Comparison of ENCODE assay signal across 28 cellular contexts in the genomic region with DNA sequence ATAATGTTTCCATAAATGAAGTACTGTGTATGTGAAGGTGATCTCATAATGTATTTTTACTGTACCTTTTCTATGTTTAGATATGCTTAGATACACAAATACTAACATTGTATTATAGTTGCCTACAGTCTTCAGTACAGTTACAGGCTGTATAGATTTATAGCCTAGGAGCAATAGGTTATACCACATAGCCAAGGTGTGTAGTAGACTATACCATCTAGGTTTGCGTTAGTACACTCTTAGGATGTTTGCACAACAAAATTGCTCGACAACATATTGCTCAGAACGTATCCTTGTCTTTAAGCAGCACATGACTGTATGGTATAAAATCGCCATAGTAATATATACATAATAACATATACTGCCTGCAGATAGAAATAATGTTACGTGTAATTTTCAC.
"Had no signal": no experiment of that assay in that cellular context is flagged by ENCODE, and none has a peak within 500 bp of the region (broad histone marks: within the 10 kb centered on the region; RNA-seq: fewer than 3 reads in every experiment).

No MANE protein-coding gene starts in this region.

- ATAC-seq: activated naive CD8-positive, alpha-beta T cell treated with anti-CD3 and anti-CD28 coated beads, Interleukin-2, amount 50 U/mL, for 24 hours; pancreas; stimulated activated naive B cell treated with anti-CD40 and anti-IgM and Interleukin-4, amounts not matched to agents 10 μg/mL and 1 μg/mL and 100 μg/mL, for 72 hours had no signal

- H3K27ac ChIP-seq: breast epithelium, epithelial cell of prostate, esophagus squamous epithelium, left ventricle myocardium inferior, pancreas, prostate gland, suprapubic skin, tibial artery, VCaP had no signal

- H3K36me3 ChIP-seq: breast epithelium, left ventricle myocardium inferior, prostate gland had no signal

- H3K4me3 Mint-ChIP-seq: activated naive CD4-positive, alpha-beta T cell treated with anti-CD3 and anti-CD28 coated beads, Interleukin-2, amount 10 ng/mL, durations not matched to agents 7 days and 5 days; activated naive CD8-positive, alpha-beta T cell treated with anti-CD3 and anti-CD28 coated beads, Interleukin-2, amount 50 U/mL, for 24 hours; activated T-helper 1 cell treated with anti-CD3 and anti-CD28 coated beads, Interleukin-12 subunit alpha, Interleukin-12 subunit beta, Interleukin-2, Interleukin-4 antibody, amounts not matched to agents 30 ng/mL and 10 ng/mL and 1 ng/mL, durations not matched to agents 14 hours and 24 hours and 36 hours; nephron progenitor cell; stimulated activated naive B cell treated with anti-CD40 and anti-IgM and Interleukin-4, amounts not matched to agents 10 μg/mL and 1 μg/mL and 100 μg/mL, for 72 hours had no signal

- H3K4me1 Mint-ChIP-seq: nephron progenitor cell had no signal

- H3K9me3 Mint-ChIP-seq: activated naive CD4-positive, alpha-beta T cell treated with anti-CD3 and anti-CD28 coated beads, Interleukin-2, amount 10 ng/mL, durations not matched to agents 7 days and 5 days; activated naive CD8-positive, alpha-beta T cell treated with anti-CD3 and anti-CD28 coated beads, Interleukin-2, amount 50 U/mL, for 24 hours; activated T-helper 1 cell treated with anti-CD3 and anti-CD28 coated beads, Interleukin-12 subunit alpha, Interleukin-12 subunit beta, Interleukin-2, Interleukin-4 antibody, amounts not matched to agents 30 ng/mL and 10 ng/mL and 1 ng/mL, durations not matched to agents 14 hours and 24 hours and 36 hours; nephron progenitor cell; stimulated activated naive B cell treated with anti-CD40 and anti-IgM and Interleukin-4, amounts not matched to agents 10 μg/mL and 1 μg/mL and 100 μg/mL, for 72 hours had no signal

- FAIRE-seq: colon, pancreas, TTC549 had no signal

- H3K4me3 ChIP-seq: breast epithelium, esophagus squamous epithelium, left ventricle myocardium inferior, lung, pancreas, prostate gland, suprapubic skin, tibial artery had no signal

- DNase-seq: activated CD4-positive, alpha-beta T cell treated with anti-CD3 and anti-CD28 coated beads for 4 hours; activated CD4-positive, alpha-beta T cell treated with anti-CD3 and anti-CD28 coated beads, Interleukin-2, amount 50 U/mL, for 4 hours; activated gamma-delta T cell; activated naive CD4-positive, alpha-beta T cell treated with anti-CD3 and anti-CD28 coated beads, Interleukin-2, amount 10 ng/mL, durations not matched to agents 7 days and 5 days; activated naive CD8-positive, alpha-beta T cell treated with anti-CD3 and anti-CD28 coated beads, Interleukin-2, amount 50 U/mL, for 24 hours; amygdala; dermis blood vessel endothelial cell; effector CD4-positive, alpha-beta T cell; esophagus squamous epithelium; foreskin melanocyte; left ventricle myocardium inferior; mesendoderm; nephron progenitor cell; pancreas; stimulated activated CD4-positive, alpha-beta T cell treated with anti-CD3 and anti-CD28 coated beads, Interleukin-15, amount 100 ng/mL, for 24 hours; stimulated activated CD4-positive, alpha-beta T cell treated with anti-CD3 and anti-CD28 coated beads, Interleukin-2, amount 100 ng/mL, for 24 hours; stimulated activated naive B cell treated with anti-CD40 and anti-IgM and Interleukin-4, amounts not matched to agents 10 μg/mL and 1 μg/mL and 100 μg/mL, for 72 hours; T-helper 9 cell; tibial artery had no signal

- H3K27ac Mint-ChIP-seq: activated naive CD4-positive, alpha-beta T cell treated with anti-CD3 and anti-CD28 coated beads, Interleukin-2, amount 10 ng/mL, durations not matched to agents 7 days and 5 days; activated naive CD8-positive, alpha-beta T cell treated with anti-CD3 and anti-CD28 coated beads, Interleukin-2, amount 50 U/mL, for 24 hours; stimulated activated naive B cell treated with anti-CD40 and anti-IgM and Interleukin-4, amounts not matched to agents 10 μg/mL and 1 μg/mL and 100 μg/mL, for 72 hours had no signal

- H3K9me3 ChIP-seq: breast epithelium, esophagus squamous epithelium, left ventricle myocardium inferior, pancreas, prostate gland, suprapubic skin, tibial artery had no signal

- H3K27me3 Mint-ChIP-seq: activated naive CD4-positive, alpha-beta T cell treated with anti-CD3 and anti-CD28 coated beads, Interleukin-2, amount 10 ng/mL, durations not matched to agents 7 days and 5 days; activated naive CD8-positive, alpha-beta T cell treated with anti-CD3 and anti-CD28 coated beads, Interleukin-2, amount 50 U/mL, for 24 hours; stimulated activated naive B cell treated with anti-CD40 and anti-IgM and Interleukin-4, amounts not matched to agents 10 μg/mL and 1 μg/mL and 100 μg/mL, for 72 hours had no signal

- H3K27me3 ChIP-seq: breast epithelium, esophagus squamous epithelium, pancreas, suprapubic skin, tibial artery had no signal
